Comparison of ENCODE assay signal across 1 cellular context in genomic region chr15:40082195-40082868, GRCh38.
TF ChIP-seq lines count a peak whose summit lies in the region.

No MANE protein-coding gene starts in this region.

TF ChIP-seq in HCT116, 20 proteins besides CTCF, POLR2A, EP300 and RAD21 (continued from another document):
- TF ChIP-seq YY1 (IDR thresholded peaks at IDR 0.05; ENCODE audit: extremely low read depth, insufficient replicate concordance, low read depth, low read length) (no peak), SRF (IDR thresholded peaks at IDR 0.05; ENCODE audit: low read depth) (no peak), SIN3A (IDR thresholded peaks at IDR 0.05; ENCODE audit: low read depth) (no peak), MAX (IDR thresholded peaks at IDR 0.05) (no peak), ATF3 (IDR thresholded peaks at IDR 0.05) (no peak), CBX3 (IDR thresholded peaks at IDR 0.05; ENCODE audit: low read depth) (no peak), EZH2phosphoT487 (IDR thresholded peaks at IDR 0.05; ENCODE audit: borderline replicate concordance) (no peak), SP1 (IDR thresholded peaks at IDR 0.05; ENCODE audit: low read depth) (no peak), JUND (IDR thresholded peaks at IDR 0.05) (no peak), CEBPB (IDR thresholded peaks at IDR 0.05; ENCODE audit: low read depth) (no peak), FOSL1 (IDR thresholded peaks at IDR 0.05; ENCODE audit: low read depth) (no peak), ELF1 (IDR thresholded peaks at IDR 0.05; ENCODE audit: borderline replicate concordance, low read depth) (no peak), TCF7L2 (IDR thresholded peaks at IDR 0.05; ENCODE audit: borderline replicate concordance, extremely low read depth, insufficient read depth, insufficient read length) (no peak), REST (IDR thresholded peaks at IDR 0.05; ENCODE audit: low read depth) (no peak), EZH2 (IDR thresholded peaks at IDR 0.05) (no peak), ZNF274 (IDR thresholded peaks at IDR 0.05; ENCODE audit: low read depth, low read length) (no peak)
TF ChIP-seq in HCT116: peak in this region for 0.
